ENCODE assay signal across 12 cellular contexts in genomic region chr7:22612776-22613175, GRCh38.
"Had no signal": no experiment of that assay in that cellular context is flagged by ENCODE, and none has a peak within 500 bp of the region (broad histone marks: within the 10 kb centered on the region; RNA-seq: fewer than 3 reads in every experiment).

No MANE protein-coding gene starts in this region.

- DNase-seq: activated CD4-positive, alpha-beta memory T cell treated with anti-CD3 and anti-CD28 coated beads, Interleukin-2, amount 10 ng/mL, durations not matched to agents 7 days and 5 days; activated effector memory CD4-positive, alpha-beta T cell treated with anti-CD3 and anti-CD28 coated beads, Interleukin-2, amount 50 U/mL, for 16 hours; activated T-cell treated with anti-CD3 and anti-CD28 coated beads, Interleukin-2, amount 50 U/mL, for 48 hours; colonic mucosa; mucosa of descending colon; nucleus accumbens; stimulated activated CD4-positive, alpha-beta T cell treated with anti-CD3 and anti-CD28 coated beads, Interleukin-4, amount 100 ng/mL, for 24 hours; stimulated activated naive CD8-positive, alpha-beta T cell treated with anti-CD3 and anti-CD28 coated beads, Interleukin-15, Interleukin-2, amounts not matched to agents 100 U/mL and 50 U/mL, for 24 hours had no signal

- H3K27me3 Mint-ChIP-seq: progenitor cell of endocrine pancreas had no signal

- H3K27ac Mint-ChIP-seq: activated CD4-positive, alpha-beta memory T cell treated with anti-CD3 and anti-CD28 coated beads, Interleukin-2, amount 10 ng/mL, durations not matched to agents 7 days and 5 days; activated naive CD4-positive, alpha-beta T cell treated with anti-CD3 and anti-CD28 coated beads, Interleukin-2, amount 50 U/mL, for 24 hours; progenitor cell of endocrine pancreas had no signal

- ATAC-seq: esophagus mucosa; mucosa of descending colon; stimulated activated naive CD8-positive, alpha-beta T cell treated with anti-CD3 and anti-CD28 coated beads, Interleukin-15, Interleukin-2, amounts not matched to agents 100 U/mL and 50 U/mL, for 24 hours had no signal

- H3K4me1 Mint-ChIP-seq: activated CD4-positive, alpha-beta memory T cell treated with anti-CD3 and anti-CD28 coated beads, Interleukin-2, amount 10 ng/mL, durations not matched to agents 7 days and 5 days; activated naive CD4-positive, alpha-beta T cell treated with anti-CD3 and anti-CD28 coated beads, Interleukin-2, amount 50 U/mL, for 24 hours; nephron had no signal

- H3K4me3 Mint-ChIP-seq: activated CD4-positive, alpha-beta memory T cell treated with anti-CD3 and anti-CD28 coated beads, Interleukin-2, amount 10 ng/mL, durations not matched to agents 7 days and 5 days; activated naive CD4-positive, alpha-beta T cell treated with anti-CD3 and anti-CD28 coated beads, Interleukin-2, amount 50 U/mL, for 24 hours; nephron had no signal
